In genomic region chr5:95864456-95864855, GRCh38 we compare ENCODE assay signal across 14 cellular contexts. TPM values are rescaled to one million over a fixed set of nuclear protein-coding genes. Genes with fewer than 3 reads are reported as not detected.
DNase-seq lines count a peak whose midpoint lies in the region; TF ChIP-seq lines count a peak whose summit lies in the region.
"Had no signal": no experiment of that assay in that cellular context is flagged by ENCODE, and none has a peak within 500 bp of the region (broad histone marks: within the 10 kb centered on the region; RNA-seq: fewer than 3 reads in every experiment).

No MANE protein-coding gene starts in this region.

- intact Hi-C loops in posterior vena cava (cut with DNase I) = loop anchor here in 1 of 2 donors (10.0 kb wide), 1 partner anchor 470 kb away; no protein-coding TSS in a partner anchor

- H3K4me1 ChIP-seq in osteoblast (ENCODE audit: insufficient read depth, low read length) = peaks cover 71% of the 10 kb centered on the region

- H3K36me3 ChIP-seq in osteoblast (ENCODE audit: insufficient read depth, low read length) = no peaks in the 10 kb centered on the region

- H3K9me3 ChIP-seq in osteoblast (ENCODE audit: low read depth, low read length) = no peaks in the 10 kb centered on the region

- H2AFZ ChIP-seq in osteoblast (ENCODE audit: low read length) = no peak overlapping the region

- DNase-seq in activated CD8-positive, alpha-beta memory T cell treated with anti-CD3 and anti-CD28 coated beads, Interleukin-2, amount 50 U/mL, for 48 hours = peak; percentile 2
- DNase-seq in activated CD8-positive, alpha-beta memory T cell treated with anti-CD3 and anti-CD28 coated beads, Interleukin-2, amount 50 U/mL, for 4 hours = no peak
- DNase-seq in epithelial cell of esophagus (ENCODE audit: low read depth) (peak; percentile 51), osteoblast (ENCODE audit: insufficient read length, low spot score, missing footprints) (no peak), NK-92 (lab: John Stamatoyannopoulos, UW; ENCODE audit: unreplicated experiment) (no peak), NCI-H2171 treated with DMSO at 0.1 percent for 48 hours (lab: John Stamatoyannopoulos, UW) (no peak), posterior vena cava (ENCODE audit: low spot score) (no peak)
- DNase-seq in stimulated activated CD4-positive, alpha-beta T cell treated with anti-CD3 and anti-CD28 coated beads, Interleukin-4, amount 100 ng/mL, for 4 hours = no peak
- DNase-seq: CD4-positive, alpha-beta memory T cell; DMS79 treated with DMSO at 0.1 percent for 48 hours; Karpas-422; NCI-H1105 treated with DMSO at 0.1 percent for 48 hours; NCI-H1930 had no signal

- H4K20me1 ChIP-seq in osteoblast (ENCODE audit: insufficient read depth, low read length) = no peaks in the 10 kb centered on the region

- H3K27ac ChIP-seq in osteoblast (ENCODE audit: low read depth, low read length) = peak overlapping the region; percentile 100
- H3K27ac ChIP-seq: 22Rv1 had no signal

- H3K4me2 ChIP-seq in osteoblast (ENCODE audit: insufficient read depth, low read length) = no peak overlapping the region

- no peak for TF ChIP-seq CTCF in epithelial cell of esophagus (IDR thresholded peaks at IDR 0.05; ENCODE audit: insufficient read depth, low read depth, low read length, missing control alignments)
- TF ChIP-seq CTCF in osteoblast (IDR thresholded peaks at IDR 0.05; ENCODE audit: extremely low read depth, low read depth, low read length) = no peak

- no peaks in the 10 kb centered on the region for H3K79me2 ChIP-seq in osteoblast (ENCODE audit: insufficient read depth, low read length)

- no peaks in the 10 kb centered on the region for H3K27me3 ChIP-seq in osteoblast (ENCODE audit: insufficient read depth, low read length)

- no peak overlapping the region for H3K4me3 ChIP-seq in epithelial cell of esophagus (ENCODE audit: low read length)
- no peak overlapping the region for H3K4me3 ChIP-seq in osteoblast (ENCODE audit: insufficient read depth, low read length)

RNA-seq across cellular contexts. Expression of gene GLRX, which starts 41.9 kb away (rescaled TPM):
- total RNA-seq in osteoblast (59.0 and 77.2 TPM in 2 replicates), posterior vena cava (10 to 100 TPM; 31.0 to 52.5 TPM)

Comparison
In these comparisons a context has a peak if more than half of its experiments do, and no peak if none do; other contexts are left out.
1. DNase-seq: peak in activated CD8-positive, alpha-beta memory T cell treated with anti-CD3 and anti-CD28 coated beads, Interleukin-2, amount 50 U/mL, for 48 hours (single experiment) and epithelial cell of esophagus (single experiment); none in activated CD8-positive, alpha-beta memory T cell treated with anti-CD3 and anti-CD28 coated beads, Interleukin-2, amount 50 U/mL, for 4 hours (single experiment), osteoblast (single experiment), NK-92 (single experiment), NCI-H2171 treated with DMSO at 0.1 percent for 48 hours (single experiment), stimulated activated CD4-positive, alpha-beta T cell treated with anti-CD3 and anti-CD28 coated beads, Interleukin-4, amount 100 ng/mL, for 4 hours (0 of 2) and posterior vena cava (single experiment).